Comparison of ENCODE assay signal across 8 cellular contexts in the genomic region with DNA sequence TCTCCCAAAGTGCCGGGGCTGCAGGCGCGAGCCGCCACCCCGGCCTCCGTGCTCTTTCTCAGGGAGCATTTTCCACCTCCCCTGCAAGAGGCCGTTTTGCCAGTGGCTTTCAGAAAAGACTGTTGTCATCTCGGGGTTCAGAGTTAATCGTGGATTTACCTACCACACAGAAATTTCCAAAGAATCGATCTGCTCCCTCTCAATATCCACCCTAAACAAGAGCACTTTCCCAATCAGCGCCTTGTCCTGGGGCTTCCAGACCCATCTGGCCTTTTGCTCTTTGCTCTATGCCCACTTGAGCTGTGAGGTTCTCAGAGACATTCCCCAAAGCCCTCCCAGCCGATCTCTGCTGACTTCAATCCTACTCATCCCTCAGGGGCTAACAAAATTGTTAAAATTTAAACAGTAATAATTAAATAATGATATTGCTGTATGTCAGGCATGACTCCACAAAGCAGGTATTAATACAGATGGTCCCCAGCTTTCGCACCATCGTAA.
A peak's percentile ranks its signal among the peaks of the same experiment; 100 is the strongest.
DNase-seq lines count a peak whose midpoint lies in the region; ATAC-seq and TF ChIP-seq lines count a peak whose summit lies in the region.

No MANE protein-coding gene starts in this region.

- H3K9me3 ChIP-seq in right lobe of liver (no peaks in the 10 kb centered on the region), subcutaneous abdominal adipose tissue (ENCODE audit: control insufficient read depth in 5 of 5, low read length in 5 of 5) (no peaks in the 10 kb centered on the region)

- H3K27ac Mint-ChIP-seq in activated T-cell treated with anti-CD3 and anti-CD28 coated beads, Interleukin-2, amount 50 U/mL, for 24 hours: peak overlapping the region; percentile 87
- H3K27ac Mint-ChIP-seq in activated CD8-positive, alpha-beta T cell treated with anti-CD3 and anti-CD28 coated beads, Interleukin-2, amount 10 ng/mL, durations not matched to agents 7 days and 5 days: peak overlapping the region; percentile 85

- no peak for DNase-seq in activated T-cell treated with anti-CD3 and anti-CD28 coated beads, Interleukin-2, amount 50 U/mL, for 24 hours
- DNase-seq in activated T-cell treated with anti-CD3 and anti-CD28 coated beads for 4 hours: no peak
- no peak for DNase-seq in activated CD8-positive, alpha-beta T cell treated with anti-CD3 and anti-CD28 coated beads, Interleukin-2, amount 10 ng/mL, durations not matched to agents 7 days and 5 days
- peak in 1 of 3 donors; percentile 27 for DNase-seq in right lobe of liver

- peak overlapping the region in 2 of 3 donors; percentile 57 to 67 for H3K27ac ChIP-seq in right lobe of liver
- H3K27ac ChIP-seq in subcutaneous abdominal adipose tissue (ENCODE audit: low read depth, low read length): peak overlapping the region; percentile 87

- H3K4me3 Mint-ChIP-seq in activated T-cell treated with anti-CD3 and anti-CD28 coated beads, Interleukin-2, amount 50 U/mL, for 24 hours: no peak overlapping the region
- H3K4me3 Mint-ChIP-seq in activated CD8-positive, alpha-beta T cell treated with anti-CD3 and anti-CD28 coated beads, Interleukin-2, amount 10 ng/mL, durations not matched to agents 7 days and 5 days: peak overlapping the region; percentile 44

- peak overlapping the region in 3 of 5 donors; percentile 6 to 60 (median 16) for H3K9ac ChIP-seq in subcutaneous abdominal adipose tissue (ENCODE audit: low read length in 5 of 5)

- TF ChIP-seq POLR2A in right lobe of liver (IDR thresholded peaks at IDR 0.05): no peak

- CTCF ChIA-PET in activated CD8-positive, alpha-beta T cell treated with anti-CD3 and anti-CD28 coated beads, Interleukin-2, amount 10 ng/mL, durations not matched to agents 7 days and 5 days (lab: Charles Lee): interaction anchor here (0.8 to 6.2 kb wide), 54 partner anchors 12 to 541 kb away, joined by 3 to 90 read pairs (median 5); a partner anchor contains a TSS

- 76% methylated on average over 11 of the region's 14 CpGs for WGBS in right lobe of liver (ENCODE audit: insufficient coverage, low coverage, low lambda C conversion rate, missing lambda C conversion rate)

- H3K4me1 ChIP-seq in right lobe of liver (peaks cover 0 to 54% (median 17%) of the 10 kb centered on the region in 4 donors), subcutaneous abdominal adipose tissue (ENCODE audit: control insufficient read depth in 5 of 5, insufficient read depth in 5 of 5, low read length in 5 of 5) (peaks cover 9 to 46% (median 41%) of the 10 kb centered on the region in 5 donors)

- H3K27me3 ChIP-seq in right lobe of liver (no peaks in the 10 kb centered on the region), subcutaneous abdominal adipose tissue (ENCODE audit: control insufficient read depth in 5 of 5, insufficient read depth in 4 of 5, low read length in 5 of 5) (no peaks in the 10 kb centered on the region)

- intact Hi-C loops in right lobe of liver (cut with DNase I): no loop called here

- H3K36me3 ChIP-seq in right lobe of liver (no peaks in the 10 kb centered on the region), subcutaneous abdominal adipose tissue (ENCODE audit: control insufficient read depth in 5 of 5, insufficient read depth in 5 of 5, low read length in 5 of 5) (no peaks in the 10 kb centered on the region)

- H3K27me3 Mint-ChIP-seq in activated T-cell treated with anti-CD3 and anti-CD28 coated beads, Interleukin-2, amount 50 U/mL, for 24 hours: no peaks in the 10 kb centered on the region
- peaks cover 5% of the 10 kb centered on the region for H3K27me3 Mint-ChIP-seq in activated CD8-positive, alpha-beta T cell treated with anti-CD3 and anti-CD28 coated beads, Interleukin-2, amount 10 ng/mL, durations not matched to agents 7 days and 5 days (ENCODE audit: low read depth)

- H3K4me1 Mint-ChIP-seq in activated T-cell treated with anti-CD3 and anti-CD28 coated beads, Interleukin-2, amount 50 U/mL, for 24 hours (ENCODE audit: low read depth): peaks cover 44% of the 10 kb centered on the region
- H3K4me1 Mint-ChIP-seq in activated CD8-positive, alpha-beta T cell treated with anti-CD3 and anti-CD28 coated beads, Interleukin-2, amount 10 ng/mL, durations not matched to agents 7 days and 5 days (ENCODE audit: low read depth): peaks cover 37% of the 10 kb centered on the region

- POLR2A ChIA-PET in activated CD8-positive, alpha-beta T cell treated with anti-CD3 and anti-CD28 coated beads, Interleukin-2, amount 10 ng/mL, durations not matched to agents 7 days and 5 days (lab: Charles Lee): interaction anchor here (1.0 to 3.8 kb wide), 3 partner anchors 77 to 176 kb away, joined by 3 to 36 read pairs (median 4); a partner anchor contains a TSS

- no peak for ATAC-seq in activated CD8-positive, alpha-beta T cell treated with anti-CD3 and anti-CD28 coated beads, Interleukin-2, amount 10 ng/mL, durations not matched to agents 7 days and 5 days
- ATAC-seq in right lobe of liver (no peak), GM18909 (IDR thresholded peaks at IDR 0.05; ENCODE audit: poor library complexity, unreplicated experiment) (no peak), GM18858 (IDR thresholded peaks at IDR 0.05; ENCODE audit: unreplicated experiment) (no peak), GM21529 (IDR thresholded peaks at IDR 0.05; ENCODE audit: unreplicated experiment) (no peak)

- no peaks in the 10 kb centered on the region for H3K36me3 Mint-ChIP-seq in activated T-cell treated with anti-CD3 and anti-CD28 coated beads, Interleukin-2, amount 50 U/mL, for 24 hours (ENCODE audit: low read depth)
- peaks cover 11% of the 10 kb centered on the region for H3K36me3 Mint-ChIP-seq in activated CD8-positive, alpha-beta T cell treated with anti-CD3 and anti-CD28 coated beads, Interleukin-2, amount 10 ng/mL, durations not matched to agents 7 days and 5 days (ENCODE audit: low read depth)

- H3K4me3 ChIP-seq in right lobe of liver (peak overlapping the region in 1 of 3 donors; percentile 20), subcutaneous abdominal adipose tissue (ENCODE audit: low read depth in 1 of 5, low read length in 5 of 5) (peak overlapping the region in 2 of 5 donors; percentile 27 to 28)

- TF ChIP-seq CTCF in right lobe of liver (IDR thresholded peaks at IDR 0.05): no peak

- no peaks in the 10 kb centered on the region for H3K9me3 Mint-ChIP-seq in activated T-cell treated with anti-CD3 and anti-CD28 coated beads, Interleukin-2, amount 50 U/mL, for 24 hours
- peaks cover 6% of the 10 kb centered on the region for H3K9me3 Mint-ChIP-seq in activated CD8-positive, alpha-beta T cell treated with anti-CD3 and anti-CD28 coated beads, Interleukin-2, amount 10 ng/mL, durations not matched to agents 7 days and 5 days (ENCODE audit: insufficient read depth)
